10 cellular contexts compared by ENCODE assay signal in the genomic region with DNA sequence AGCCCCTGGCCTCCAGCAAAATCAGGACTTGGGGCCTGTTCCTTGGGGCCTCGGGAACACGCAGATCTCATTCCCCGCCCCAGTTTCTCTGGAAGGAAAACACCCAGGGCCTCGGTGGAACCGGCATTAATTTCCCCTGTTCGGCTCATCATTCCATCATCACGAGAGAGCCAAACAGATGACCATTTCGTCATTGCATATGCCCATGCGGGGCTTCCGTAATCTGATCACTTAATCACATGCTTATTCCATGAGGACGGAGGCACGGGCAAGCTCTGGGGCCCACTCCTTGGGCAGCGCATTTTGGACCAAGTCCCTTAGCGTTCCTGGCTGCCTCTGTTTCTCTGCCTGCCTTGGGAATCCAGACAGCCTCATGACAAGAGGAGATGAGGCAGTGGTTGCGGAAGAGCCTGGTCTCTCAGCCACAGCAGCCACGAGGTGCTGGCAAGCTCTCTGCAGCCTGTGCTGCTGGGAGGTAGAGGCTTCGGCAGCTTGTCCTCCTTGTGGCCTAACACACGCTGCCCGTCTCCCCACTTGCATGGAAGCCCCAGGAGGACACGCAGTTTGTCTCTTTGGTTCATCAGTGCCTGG.
DNase-seq lines count a peak whose midpoint lies in the region; ATAC-seq, FAIRE-seq and TF ChIP-seq lines count a peak whose summit lies in the region.
"Had no signal": no experiment of that assay in that cellular context is flagged by ENCODE, and none has a peak within 500 bp of the region (broad histone marks: within the 10 kb centered on the region; RNA-seq: fewer than 3 reads in every experiment).

No MANE protein-coding gene starts in this region.

- TF ChIP-seq CTCF in CD4-positive, alpha-beta T cell (IDR thresholded peaks at IDR 0.05): no peak
- TF ChIP-seq CTCF in pancreas (IDR thresholded peaks at IDR 0.05) (no peak), smooth muscle cell (IDR thresholded peaks at IDR 0.05; ENCODE audit: borderline replicate concordance, insufficient read depth, poor library complexity, severe bottlenecking) (no peak)

- POLR2A ChIA-PET in CD4-positive, alpha-beta T cell (lab: Charles Lee): no interaction called here

- no peak for ATAC-seq in CD4-positive, alpha-beta T cell (ENCODE audit: poor library complexity)
- ATAC-seq in Right ventricle myocardium superior (ENCODE audit: poor library complexity): peak; percentile 73
- peak in 3 of 4 donors; percentile 42 to 50 (median 46) for ATAC-seq in pancreas
- no peak for ATAC-seq in GM18502 (IDR thresholded peaks at IDR 0.05; ENCODE audit: poor library complexity, unreplicated experiment)
- no peak for ATAC-seq in GM21367 (IDR thresholded peaks at IDR 0.05; ENCODE audit: unreplicated experiment)
- ATAC-seq: foreskin keratinocyte had no signal

- intact Hi-C loops in CD4-positive, alpha-beta T cell (cut with DNase I, micrococcal nuclease): no loop called here
- intact Hi-C loops in Right ventricle myocardium superior (cut with DNase I): no loop called here
- intact Hi-C loops in pancreas (cut with DNase I): no loop called here

- H3K4me1 Mint-ChIP-seq in CD4-positive, alpha-beta T cell (ENCODE audit: low read depth): peaks cover 33% of the 10 kb centered on the region

- H3K9me3 ChIP-seq in CD4-positive, alpha-beta T cell (ENCODE audit: control insufficient read depth, low read length): no peaks in the 10 kb centered on the region
- no peaks in the 10 kb centered on the region for H3K9me3 ChIP-seq in pancreas
- no peaks in the 10 kb centered on the region for H3K9me3 ChIP-seq in smooth muscle cell (replicated peaks; ENCODE audit: low read depth)

- no peak overlapping the region for H3K27ac ChIP-seq in CD4-positive, alpha-beta T cell (ENCODE audit: low read depth, low read length)
- H3K27ac ChIP-seq in pancreas (no peak overlapping the region), smooth muscle cell (ENCODE audit: low read depth) (no peak overlapping the region)
- H3K27ac ChIP-seq: foreskin keratinocyte had no signal

- CTCF ChIA-PET in CD4-positive, alpha-beta T cell (lab: Charles Lee): no interaction called here

- H3K4me3 ChIP-seq in pancreas: no peak overlapping the region
- no peak overlapping the region for H3K4me3 ChIP-seq in smooth muscle cell

- H3K4me2 ChIP-seq in smooth muscle cell: no peak overlapping the region

- no peak overlapping the region for H2AFZ ChIP-seq in smooth muscle cell (ENCODE audit: low read depth)

- no peak overlapping the region for H3K9ac ChIP-seq in smooth muscle cell (ENCODE audit: low read depth)

- TF ChIP-seq POLR2A in GM12891 (IDR thresholded peaks at IDR 0.05; ENCODE audit: low read depth, low read length): no peak

- in situ Hi-C loops in SK-MEL-5 (cut with HindIII; ENCODE audit: low pct_unique_long_range_greater_than_20kb, low sequenced_read_pairs): no loop called here

- no peak overlapping the region for H3K4me3 Mint-ChIP-seq in CD4-positive, alpha-beta T cell

- H3K4me1 ChIP-seq in pancreas (no peaks in the 10 kb centered on the region), smooth muscle cell (ENCODE audit: low read depth) (no peaks in the 10 kb centered on the region)

- FAIRE-seq in pancreas (lab: Jason Lieb, UNC): no peak
- no peak for FAIRE-seq in GM12891 (lab: Jason Lieb, UNC)

- no peaks in the 10 kb centered on the region for H3K27me3 ChIP-seq in CD4-positive, alpha-beta T cell (ENCODE audit: control insufficient read depth, insufficient read depth, low read length)
- no peaks in the 10 kb centered on the region for H3K27me3 ChIP-seq in pancreas
- no peaks in the 10 kb centered on the region for H3K27me3 ChIP-seq in smooth muscle cell (ENCODE audit: low read depth)
- H3K27me3 ChIP-seq: foreskin keratinocyte had no signal

- 75 to 78% methylated on average over 20 of the region's 20 CpGs for WGBS in pancreas, 2 donors
- 72% methylated on average over 20 of the region's 20 CpGs for WGBS in smooth muscle cell (ENCODE audit: low lambda C conversion rate)

- peak overlapping the region; percentile 30 for H3K27ac Mint-ChIP-seq in CD4-positive, alpha-beta T cell

- H3F3A ChIP-seq in smooth muscle cell (ENCODE audit: low read depth): peaks cover 7% of the 10 kb centered on the region

- no peaks in the 10 kb centered on the region for H3K27me3 Mint-ChIP-seq in CD4-positive, alpha-beta T cell

- H3K36me3 Mint-ChIP-seq in CD4-positive, alpha-beta T cell (ENCODE audit: low read depth): peaks cover 3% of the 10 kb centered on the region

- no peaks in the 10 kb centered on the region for H3K9me3 Mint-ChIP-seq in CD4-positive, alpha-beta T cell

- H3K36me3 ChIP-seq in pancreas: no peaks in the 10 kb centered on the region
- H3K36me3 ChIP-seq in smooth muscle cell (ENCODE audit: low read depth): no peaks in the 10 kb centered on the region

- no peaks in the 10 kb centered on the region for H4K20me1 ChIP-seq in smooth muscle cell (ENCODE audit: low read depth)

- no peaks in the 10 kb centered on the region for H3K79me2 ChIP-seq in smooth muscle cell (ENCODE audit: low read depth)

- no peak for DNase-seq in CD4-positive, alpha-beta T cell
- peak; percentile 58 for DNase-seq in SK-MEL-5 (ENCODE audit: low read depth, low spot score)
- DNase-seq in Right ventricle myocardium superior: no peak
- peak in 1 of 6 donors; percentile 22 for DNase-seq in pancreas
- DNase-seq in GM12891 (ENCODE audit: insufficient read length, low spot score): no peak
- no peak for DNase-seq in smooth muscle cell (lab: John Stamatoyannopoulos, UW; ENCODE audit: unreplicated experiment)
- DNase-seq: C1 segment of cervical spinal cord, foreskin keratinocyte had no signal

TF ChIP-seq in GM12891, 5 proteins besides CTCF, POLR2A, EP300 and RAD21:
- TF ChIP-seq PAX5 (IDR thresholded peaks at IDR 0.05; ENCODE audit: insufficient read depth, low read length, severe bottlenecking) (no peak), TAF1 (IDR thresholded peaks at IDR 0.05; ENCODE audit: low read depth, low read length) (no peak), POU2F2 (IDR thresholded peaks at IDR 0.05; ENCODE audit: low read depth, low read length) (no peak)

Comparison
In these comparisons a context has a peak if more than half of its experiments do, and no peak if none do; other contexts are left out.
1. ATAC-seq: peak in Right ventricle myocardium superior (single experiment) and pancreas (3 of 4); none in CD4-positive, alpha-beta T cell (single experiment), GM18502 (single experiment) and GM21367 (single experiment).